19 cellular contexts compared by ENCODE assay signal in the genomic region with DNA sequence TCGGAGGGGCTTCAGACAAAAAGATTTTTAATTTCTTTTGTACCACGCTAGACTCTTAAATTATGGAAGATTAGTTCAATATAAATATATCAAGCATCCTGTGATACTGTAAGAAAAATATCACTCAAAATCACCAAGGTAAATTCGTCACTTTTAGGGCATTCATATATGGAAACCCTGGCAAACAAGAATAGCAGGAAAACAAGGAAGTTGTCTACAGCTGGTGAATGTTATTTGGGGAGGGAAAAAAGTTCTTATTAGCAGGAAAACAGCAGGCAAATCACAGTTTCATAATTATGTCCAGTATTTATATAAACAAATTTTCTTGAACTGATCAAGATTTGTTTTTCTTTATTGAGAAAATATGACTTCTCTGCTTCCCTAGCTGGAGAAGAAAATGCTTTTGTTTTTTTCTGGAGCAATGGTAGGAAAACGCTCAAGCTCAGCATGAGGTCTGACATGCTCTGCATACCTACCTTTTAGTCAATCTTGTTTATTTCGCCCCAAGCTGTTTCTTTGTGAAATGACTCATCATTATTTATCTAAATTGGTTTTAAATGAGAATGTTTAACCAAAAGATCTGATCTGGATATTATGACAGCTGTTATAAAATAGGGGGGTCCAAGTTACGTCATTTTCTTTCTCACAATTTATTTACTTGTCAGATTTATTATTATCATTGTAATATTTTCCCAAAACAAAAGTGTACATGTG. TPM values are rescaled to one million over a fixed set of nuclear protein-coding genes. Genes with fewer than 3 reads are reported as not detected.
DNase-seq lines count a peak whose midpoint lies in the region; ATAC-seq and TF ChIP-seq lines count a peak whose summit lies in the region.
"Had no signal": no experiment of that assay in that cellular context is flagged by ENCODE, and none has a peak within 500 bp of the region (broad histone marks: within the 10 kb centered on the region; RNA-seq: fewer than 3 reads in every experiment).

No MANE protein-coding gene starts in this region.

- no peaks in the 10 kb centered on the region for H3K9me2 ChIP-seq in GM23248 (ENCODE audit: insufficient read depth)

- in situ Hi-C loops in GM23248 (cut with MboI): no loop called here

- no peaks in the 10 kb centered on the region for H3K9me3 ChIP-seq in GM23248 (ENCODE audit: low read depth)
- H3K9me3 ChIP-seq in NT2/D1 (ENCODE audit: insufficient read depth, low read length): peaks cover 4% of the 10 kb centered on the region; the same call in 1 of the 2 replicates
- H3K9me3 ChIP-seq in thyroid gland: no peaks in the 10 kb centered on the region
- H3K9me3 ChIP-seq in upper lobe of right lung: no peaks in the 10 kb centered on the region
- H3K9me3 ChIP-seq: spleen had no signal

- H3K27me3 Mint-ChIP-seq in mesothelial cell of epicardium (ENCODE audit: low read depth): no peaks in the 10 kb centered on the region
- H3K27me3 Mint-ChIP-seq: activated CD4-positive, alpha-beta memory T cell treated with anti-CD3 and anti-CD28 coated beads for 36 hours; stimulated activated naive CD8-positive, alpha-beta T cell treated with anti-CD3 and anti-CD28 coated beads, Interleukin-15, Interleukin-2, amounts not matched to agents 100 ng/mL and 50 ng/mL, for 24 hours had no signal

- H3K27ac ChIP-seq in GM23248 (no peak overlapping the region), thyroid gland (no peak overlapping the region), upper lobe of right lung (no peak overlapping the region)
- H3K27ac ChIP-seq: spleen had no signal

- DNase-seq in GM23248 (peak; percentile 5), NT2/D1 (ENCODE audit: low read depth, low spot score) (peak; percentile 57), epithelial cell of esophagus (ENCODE audit: low read depth) (peak; percentile 35), mesothelial cell of epicardium (ENCODE audit: low spot score in 2 of 2, unreplicated experiment in 2 of 2) (no peak), NCI-H1417 treated with DMSO at 0.1 percent for 48 hours (lab: John Stamatoyannopoulos, UW) (no peak), thyroid gland (no peak), upper lobe of right lung (no peak)
- DNase-seq: activated CD4-positive, alpha-beta memory T cell treated with anti-CD3 and anti-CD28 coated beads for 36 hours; amygdala; GOT3; immature natural killer cell; midbrain; MV-4-11; occipital lobe; spleen had no signal

- H3K4me1 ChIP-seq in GM23248 (ENCODE audit: insufficient read depth) (no peaks in the 10 kb centered on the region), NT2/D1 (ENCODE audit: insufficient read depth, insufficient read length) (no peaks in the 10 kb centered on the region), thyroid gland (no peaks in the 10 kb centered on the region), upper lobe of right lung (no peaks in the 10 kb centered on the region)
- H3K4me1 ChIP-seq: spleen had no signal

- ATAC-seq in HG03039 (IDR thresholded peaks at IDR 0.05; ENCODE audit: unreplicated experiment) (no peak), upper lobe of right lung (no peak)

- TF ChIP-seq POLR2A in thyroid gland (IDR thresholded peaks at IDR 0.05): no peak

- no peaks in the 10 kb centered on the region for H3K36me3 Mint-ChIP-seq in mesothelial cell of epicardium
- H3K36me3 Mint-ChIP-seq: activated CD4-positive, alpha-beta memory T cell treated with anti-CD3 and anti-CD28 coated beads for 36 hours; immature natural killer cell had no signal

- H3K4me2 ChIP-seq in GM23248 (ENCODE audit: unreplicated experiment): no peak overlapping the region

- no peaks in the 10 kb centered on the region for H3K79me2 ChIP-seq in GM23248 (ENCODE audit: insufficient read depth)

- H3F3A ChIP-seq in GM23248 (ENCODE audit: insufficient read depth): no peaks in the 10 kb centered on the region

- no peak for TF ChIP-seq CTCF in epithelial cell of esophagus (IDR thresholded peaks at IDR 0.05; ENCODE audit: insufficient read depth, low read depth, low read length, missing control alignments)
- no peak for TF ChIP-seq CTCF in mesothelial cell of epicardium (IDR thresholded peaks at IDR 0.05; ENCODE audit: unreplicated experiment)
- no peak for TF ChIP-seq CTCF in thyroid gland (IDR thresholded peaks at IDR 0.05)
- no peak for TF ChIP-seq CTCF in upper lobe of right lung (IDR thresholded peaks at IDR 0.05)

- intact Hi-C loops in thyroid gland (cut with DNase I) (no loop called here), upper lobe of right lung (cut with DNase I) (no loop called here)

- peaks cover 7% of the 10 kb centered on the region for H3K9me3 Mint-ChIP-seq in mesothelial cell of epicardium
- H3K9me3 Mint-ChIP-seq: activated CD4-positive, alpha-beta memory T cell treated with anti-CD3 and anti-CD28 coated beads for 36 hours; activated T-helper 1 cell treated with anti-CD3 and anti-CD28 coated beads, Interleukin-12 subunit alpha, Interleukin-12 subunit beta, Interleukin-2, Interleukin-4 antibody, amounts not matched to agents 30 ng/mL and 10 ng/mL and 1 ng/mL, durations not matched to agents 14 hours and 24 hours and 36 hours; stimulated activated naive CD8-positive, alpha-beta T cell treated with anti-CD3 and anti-CD28 coated beads, Interleukin-15, Interleukin-2, amounts not matched to agents 100 ng/mL and 50 ng/mL, for 24 hours had no signal

- H3K36me3 ChIP-seq in GM23248 (ENCODE audit: low read depth) (no peaks in the 10 kb centered on the region), NT2/D1 (ENCODE audit: insufficient read depth, insufficient read length, low read length) (no peaks in the 10 kb centered on the region), thyroid gland (no peaks in the 10 kb centered on the region), upper lobe of right lung (no peaks in the 10 kb centered on the region)
- H3K36me3 ChIP-seq: spleen had no signal

- H3K4me3 ChIP-seq in GM23248 (no peak overlapping the region), NT2/D1 (ENCODE audit: insufficient read length, low read depth) (no peak overlapping the region), epithelial cell of esophagus (ENCODE audit: low read length) (no peak overlapping the region), thyroid gland (replicated peaks in 1 of 3) (no peak overlapping the region), upper lobe of right lung (no peak overlapping the region)
- H3K4me3 ChIP-seq: spleen had no signal

- H3K27ac Mint-ChIP-seq in mesothelial cell of epicardium: peak overlapping the region; percentile 43
- H3K27ac Mint-ChIP-seq: activated CD4-positive, alpha-beta memory T cell treated with anti-CD3 and anti-CD28 coated beads for 36 hours; activated T-helper 1 cell treated with anti-CD3 and anti-CD28 coated beads, Interleukin-12 subunit alpha, Interleukin-12 subunit beta, Interleukin-2, Interleukin-4 antibody, amounts not matched to agents 30 ng/mL and 10 ng/mL and 1 ng/mL, durations not matched to agents 14 hours and 24 hours and 36 hours; immature natural killer cell; stimulated activated naive CD8-positive, alpha-beta T cell treated with anti-CD3 and anti-CD28 coated beads, Interleukin-15, Interleukin-2, amounts not matched to agents 100 ng/mL and 50 ng/mL, for 24 hours had no signal

- H3K9ac ChIP-seq in GM23248: no peak overlapping the region
- no peak overlapping the region for H3K9ac ChIP-seq in NT2/D1 (ENCODE audit: insufficient read length, low read depth)

- H4K20me1 ChIP-seq in GM23248 (ENCODE audit: insufficient read depth): no peaks in the 10 kb centered on the region

- no peak overlapping the region for H2AFZ ChIP-seq in GM23248

- no peak overlapping the region for H3K4me3 Mint-ChIP-seq in mesothelial cell of epicardium
- H3K4me3 Mint-ChIP-seq: activated CD4-positive, alpha-beta memory T cell treated with anti-CD3 and anti-CD28 coated beads for 36 hours; activated T-helper 1 cell treated with anti-CD3 and anti-CD28 coated beads, Interleukin-12 subunit alpha, Interleukin-12 subunit beta, Interleukin-2, Interleukin-4 antibody, amounts not matched to agents 30 ng/mL and 10 ng/mL and 1 ng/mL, durations not matched to agents 14 hours and 24 hours and 36 hours; immature natural killer cell; stimulated activated naive CD8-positive, alpha-beta T cell treated with anti-CD3 and anti-CD28 coated beads, Interleukin-15, Interleukin-2, amounts not matched to agents 100 ng/mL and 50 ng/mL, for 24 hours had no signal

- 24 to 31% methylated on average over 6 of the region's 6 CpGs for WGBS in GM23248 (ENCODE audit: low coverage in 1 of 2, low lambda C conversion rate in 2 of 2, missing lambda C conversion rate in 2 of 2), 2 experiments
- WGBS in thyroid gland, 2 donors: 86 to 87% methylated on average over 6 of the region's 6 CpGs

- H3K27me3 ChIP-seq in GM23248 (replicated peaks; ENCODE audit: insufficient read depth): peaks cover 6% of the 10 kb centered on the region; the same call in 1 of the 2 replicates
- no peaks in the 10 kb centered on the region for H3K27me3 ChIP-seq in NT2/D1 (ENCODE audit: insufficient read depth, insufficient read length)
- no peaks in the 10 kb centered on the region for H3K27me3 ChIP-seq in thyroid gland
- H3K27me3 ChIP-seq in upper lobe of right lung: no peaks in the 10 kb centered on the region
- H3K27me3 ChIP-seq: spleen had no signal

- H3K4me1 Mint-ChIP-seq in mesothelial cell of epicardium: peaks cover 29% of the 10 kb centered on the region
- H3K4me1 Mint-ChIP-seq: immature natural killer cell had no signal

RNA-seq across cellular contexts. Expression of a gene that starts 14.7 kb away (rescaled TPM):
- total RNA-seq in GM23248 (2014; rRNA removed; shearing (Covaris generic)): not detected in 2 replicates
- not detected in 2 replicates for polyA plus RNA-seq in GM23248 (2016; fragmentation: Nextera tagmentation; extraction: Ambion mirVana)
- total RNA-seq in mesothelial cell of epicardium (not detected in 3 replicates), thyroid gland (not detected), upper lobe of right lung (not detected)
- total RNA-seq: activated CD4-positive, alpha-beta memory T cell treated with anti-CD3 and anti-CD28 coated beads for 36 hours; activated T-helper 1 cell treated with anti-CD3 and anti-CD28 coated beads, Interleukin-12 subunit alpha, Interleukin-12 subunit beta, Interleukin-2, Interleukin-4 antibody, amounts not matched to agents 30 ng/mL and 10 ng/mL and 1 ng/mL, durations not matched to agents 14 hours and 24 hours and 36 hours; occipital lobe; spleen had no signal
- polyA plus RNA-seq: BJ, immature natural killer cell, spleen had no signal

Comparison
In these comparisons a context has a peak if more than half of its experiments do, and no peak if none do; other contexts are left out.
1. DNase-seq: peak in GM23248 (single experiment), NT2/D1 (single experiment) and epithelial cell of esophagus (single experiment); none in mesothelial cell of epicardium (0 of 2), NCI-H1417 treated with DMSO at 0.1 percent for 48 hours (single experiment), thyroid gland (0 of 2) and upper lobe of right lung (single experiment).